ENCODE assay signal across 1 cellular context in genomic region chr6:2166717-2167116, GRCh38.
TF ChIP-seq lines count a peak whose summit lies in the region.

No MANE protein-coding gene starts in this region.

TF ChIP-seq in A549, 52 proteins besides CTCF, POLR2A, EP300 and RAD21:
- TF ChIP-seq JUN (IDR thresholded peaks at IDR 0.05) (no peak), E2F6 (IDR thresholded peaks at IDR 0.05; ENCODE audit: borderline replicate concordance, low read depth) (no peak), RARB (CRISPR knock-in tag; IDR thresholded peaks at IDR 0.05) (no peak), CBX2 (IDR thresholded peaks at IDR 0.05; ENCODE audit: borderline replicate concordance, low read depth) (no peak), CBX8 (IDR thresholded peaks at IDR 0.05) (no peak), EHF (CRISPR knock-in tag; IDR thresholded peaks at IDR 0.05) (no peak), CHD2 (IDR thresholded peaks at IDR 0.05; ENCODE audit: low read length, partially characterized antibody) (no peak)
